23 cellular contexts compared by ENCODE assay signal in genomic region chr4:170671171-170671570, GRCh38.
A peak's percentile ranks its signal among the peaks of the same experiment; 100 is the strongest.
DNase-seq lines count a peak whose midpoint lies in the region; ATAC-seq and TF ChIP-seq lines count a peak whose summit lies in the region.
"Had no signal": no experiment of that assay in that cellular context is flagged by ENCODE, and none has a peak within 500 bp of the region (broad histone marks: within the 10 kb centered on the region; RNA-seq: fewer than 3 reads in every experiment).

No MANE protein-coding gene starts in this region.

- peaks cover 45% of the 10 kb centered on the region for H3K4me1 Mint-ChIP-seq in mesothelial cell of epicardium
- H3K4me1 Mint-ChIP-seq: B cell had no signal

- H3K9me3 Mint-ChIP-seq in mesothelial cell of epicardium: no peaks in the 10 kb centered on the region

- peak overlapping the region; percentile 5 for H3K27ac Mint-ChIP-seq in mesothelial cell of epicardium
- H3K27ac Mint-ChIP-seq: B cell; CD8-positive, alpha-beta T cell; T-helper 1 cell treated with Interleukin-12 subunit alpha and Interleukin-12 subunit beta and Interleukin-4 antibody, amounts not matched to agents 30 μg/mL and 1 μg/mL, for 36 hours had no signal

- peak; percentile 33 for ATAC-seq in GM19463 (IDR thresholded peaks at IDR 0.05; ENCODE audit: unreplicated experiment)
- peak; percentile 45 for ATAC-seq in HG03520 (IDR thresholded peaks at IDR 0.05; ENCODE audit: unreplicated experiment)
- no peak for ATAC-seq in HG03571 (IDR thresholded peaks at IDR 0.05; ENCODE audit: unreplicated experiment)
- ATAC-seq: CD8-positive, alpha-beta T cell had no signal

- H3K4me3 Mint-ChIP-seq in mesothelial cell of epicardium: no peak overlapping the region
- H3K4me3 Mint-ChIP-seq: B cell; CD8-positive, alpha-beta T cell; T-helper 1 cell treated with Interleukin-12 subunit alpha and Interleukin-12 subunit beta and Interleukin-4 antibody, amounts not matched to agents 30 μg/mL and 1 μg/mL, for 36 hours had no signal

- no peak for TF ChIP-seq CTCF in mesothelial cell of epicardium (IDR thresholded peaks at IDR 0.05; ENCODE audit: unreplicated experiment)

- no peaks in the 10 kb centered on the region for H3K27me3 Mint-ChIP-seq in mesothelial cell of epicardium (ENCODE audit: low read depth)
- H3K27me3 Mint-ChIP-seq: B cell had no signal

- DNase-seq in NOMO-1 treated with DMSO at 0.1 percent for 48 hours (lab: John Stamatoyannopoulos, UW; ENCODE audit: unreplicated experiment): peak; percentile 0
- no peak for DNase-seq in NOMO-1 treated with dmso at 0.1 percent for 144 hours (lab: John Stamatoyannopoulos, UW; ENCODE audit: unreplicated experiment)
- no peak for DNase-seq in mesothelial cell of epicardium (ENCODE audit: low spot score in 2 of 2, unreplicated experiment in 2 of 2)
- no peak for DNase-seq in cortex of kidney (lab: John Stamatoyannopoulos, UW)
- DNase-seq in DMS79 (lab: John Stamatoyannopoulos, UW): no peak
- DNase-seq: Caco-2; CD8-positive, alpha-beta T cell; DMS 273 treated with DMSO at 0.1 percent for 48 hours; DND-41; HCEC 1CT; KBM-7; NCI-H1694; NCI-H2029 treated with DMSO at 0.1 percent for 48 hours; NCI-H510A; NCI-H69; SIG-M5; SK-N-SH; SW 1271 had no signal

- no peaks in the 10 kb centered on the region for H3K36me3 Mint-ChIP-seq in mesothelial cell of epicardium
- H3K36me3 Mint-ChIP-seq: CD8-positive, alpha-beta T cell had no signal
